8 cellular contexts compared by ENCODE assay signal in genomic region chr15:37098468-37099320, GRCh38. TPM values are rescaled to one million over a fixed set of nuclear protein-coding genes. Genes with fewer than 3 reads are reported as not detected.
DNase-seq lines count a peak whose midpoint lies in the region; ATAC-seq, FAIRE-seq and TF ChIP-seq lines count a peak whose summit lies in the region.

No MANE protein-coding gene starts in this region.

- H3K4me3 ChIP-seq in A549 (peak overlapping the region; percentile 81), WI38 (ENCODE audit: low read depth, low read length) (peak overlapping the region; percentile 91), fibroblast of pulmonary artery (replicated peaks; ENCODE audit: low read depth, low read length) (peak overlapping the region; percentile 86)

- TF ChIP-seq RAD21 in A549 (conservative IDR thresholded peaks at IDR 0.05 in 1 of 2, IDR thresholded peaks at IDR 0.05 in 1 of 2), result no peak

- TF ChIP-seq POLR2A in A549 (IDR thresholded peaks at IDR 0.05; ENCODE audit: low read length), result peak; percentile 27; the same call in 1 of the 2 replicates

- H3K9me3 ChIP-seq in A549, result no peaks in the 10 kb centered on the region

- no peaks in the 10 kb centered on the region for H3K9me3 Mint-ChIP-seq in nephron progenitor cell

- peaks cover 29% of the 10 kb centered on the region for H3K4me1 Mint-ChIP-seq in nephron progenitor cell

- peaks cover 14% of the 10 kb centered on the region for H3K27me3 Mint-ChIP-seq in nephron progenitor cell (ENCODE audit: low read depth, poor library complexity)

- TF ChIP-seq CTCF in A549 (IDR thresholded peaks at IDR 0.05) (no peak), GM10248 (IDR thresholded peaks at IDR 0.05; ENCODE audit: control extremely low read depth, extremely low read depth, low read depth, missing control alignments) (no peak), WI38 (IDR thresholded peaks at IDR 0.05; ENCODE audit: low read depth, low read length) (no peak), fibroblast of pulmonary artery (IDR thresholded peaks at IDR 0.05; ENCODE audit: low read length, missing control alignments) (no peak), nephron progenitor cell (IDR thresholded peaks at IDR 0.05) (no peak)

- H3K27ac Mint-ChIP-seq in nephron progenitor cell, result peak overlapping the region; percentile 99

- POLR2A ChIA-PET in A549 (lab: Yijun Ruan, JAX), result no interaction called here
- POLR2A ChIA-PET in GM10248 (lab: Yijun Ruan, JAX), result no interaction called here

- H3K36me3 Mint-ChIP-seq in nephron progenitor cell (ENCODE audit: low read depth), result peaks cover 45% of the 10 kb centered on the region

- H3K27ac ChIP-seq in A549, result peak overlapping the region; percentile 97 to 100

- peak overlapping the region; percentile 99 for H3K4me3 Mint-ChIP-seq in nephron progenitor cell

- TF ChIP-seq EP300 in A549 (IDR thresholded peaks at IDR 0.05), result no peak

- peaks cover 10% of the 10 kb centered on the region; the same call in 2 of the 3 replicates for H3K4me1 ChIP-seq in A549

- CTCF ChIA-PET in A549 (lab: Yijun Ruan, JAX) (no interaction called here), GM10248 (lab: Yijun Ruan, JAX) (no interaction called here)

- H3K4me2 ChIP-seq in A549, result peak overlapping the region; percentile 84

- FAIRE-seq in A549 (lab: Jason Lieb, UNC), result no peak

- 1% methylated on average over 42 of the region's 75 CpGs for WGBS in A549 (ENCODE audit: missing lambda C conversion rate)

- DNase-seq in A549 (ENCODE audit: low read depth in 1 of 2, low spot score in 1 of 2) (peak; percentile 14 to 17), GM10248 (ENCODE audit: extremely low spot score) (peak; percentile 54), fibroblast of pulmonary artery (ENCODE audit: low read depth) (no peak), nephron progenitor cell (peak; percentile 57)

- ATAC-seq in A549 (0 out of 6 replicates have a peak, but pooled peaks of 1 of the 2 experiments have one; percentile 6), HG03571 (IDR thresholded peaks at IDR 0.05; ENCODE audit: unreplicated experiment) (peak; percentile 39), HG03460 (IDR thresholded peaks at IDR 0.05; ENCODE audit: unreplicated experiment) (no peak), GM21576 (IDR thresholded peaks at IDR 0.05; ENCODE audit: unreplicated experiment) (no peak)

TF ChIP-seq in A549, 52 proteins besides CTCF, POLR2A, EP300 and RAD21:
- no peak for TF ChIP-seq MAX (IDR thresholded peaks at IDR 0.05)
- TF ChIP-seq CEBPB (IDR thresholded peaks at IDR 0.05), result no peak
- TF ChIP-seq ESRRA (IDR thresholded peaks at IDR 0.05; ENCODE audit: borderline replicate concordance, low read length), result no peak
- TF ChIP-seq BHLHE40 (IDR thresholded peaks at IDR 0.05; ENCODE audit: low read depth, low read length), result no peak
- TF ChIP-seq, protein P1, sequence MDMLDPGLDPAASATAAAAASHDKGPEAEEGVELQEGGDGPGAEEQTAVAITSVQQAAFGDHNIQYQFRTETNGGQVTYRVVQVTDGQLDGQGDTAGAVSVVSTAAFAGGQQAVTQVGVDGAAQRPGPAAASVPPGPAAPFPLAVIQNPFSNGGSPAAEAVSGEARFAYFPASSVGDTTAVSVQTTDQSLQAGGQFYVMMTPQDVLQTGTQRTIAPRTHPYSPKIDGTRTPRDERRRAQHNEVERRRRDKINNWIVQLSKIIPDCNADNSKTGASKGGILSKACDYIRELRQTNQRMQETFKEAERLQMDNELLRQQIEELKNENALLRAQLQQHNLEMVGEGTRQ (IDR thresholded peaks at IDR 0.05), result no peak
- no peak for TF ChIP-seq CBX2 (IDR thresholded peaks at IDR 0.05; ENCODE audit: borderline replicate concordance, low read depth)
- no peak for TF ChIP-seq JUNB (IDR thresholded peaks at IDR 0.05)

RNA-seq across cellular contexts. Expression of gene MEIS2, which starts 1.7 kb away (rescaled TPM):
- polyA plus RNA-seq in A549 (2011; rRNA removed) (11.1 and 12.1 TPM in 2 replicates), A549 (2017; fragmentation: RNase III; extraction: RNeasy Plus Mini Kit Qiagen cat#74134 plus additional on column Dnase treatment) (7.3 to 9.0 TPM (median 8.0 TPM) in 3 replicates)
- polyA plus RNA-seq in A549 (2012; cell fraction: cytosol; rRNA removed), result 10.7 and 11.7 TPM in 2 replicates
- 15.8 and 16.5 TPM in 2 replicates for polyA plus RNA-seq in A549 (2012; cell fraction: nucleus; rRNA removed)
- polyA minus RNA-seq in A549 (2011; rRNA and poly(A)+ RNA removed), result 16.9 and 20.8 TPM in 2 replicates
